In genomic region chr10:98560585-98560984, GRCh38 we compare ENCODE assay signal across 1 cellular context.
TF ChIP-seq lines count a peak whose summit lies in the region.

No MANE protein-coding gene starts in this region.

TF ChIP-seq in HepG2, 621 proteins besides CTCF, POLR2A, EP300 and RAD21 (continued from another document):
- TF ChIP-seq THRA (CRISPR knock-in tag; IDR thresholded peaks at IDR 0.05; ENCODE audit: borderline replicate concordance), result no peak
- TF ChIP-seq ZFP37 (CRISPR knock-in tag; IDR thresholded peaks at IDR 0.05; ENCODE audit: borderline replicate concordance), result no peak
